Comparison of ENCODE assay signal across 22 cellular contexts in the genomic region with DNA sequence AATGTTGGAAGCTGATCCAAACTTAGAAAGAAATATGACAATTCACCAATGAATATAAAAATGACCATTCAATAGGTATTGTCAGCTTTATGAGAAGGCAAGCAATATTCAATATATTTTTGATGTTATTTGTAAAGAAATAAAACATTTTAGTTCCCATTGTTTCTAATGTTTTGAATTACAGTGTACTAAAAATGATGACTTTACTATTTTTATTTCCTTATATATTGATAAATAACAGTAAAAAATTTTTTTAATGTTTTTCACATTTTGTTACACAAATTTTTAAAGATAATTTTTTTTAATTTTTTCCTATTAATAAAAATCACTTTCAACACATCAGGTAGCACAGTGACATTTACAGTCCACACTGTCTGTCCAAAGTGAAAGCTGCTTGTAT.
DNase-seq lines count a peak whose midpoint lies in the region; ATAC-seq, FAIRE-seq and TF ChIP-seq lines count a peak whose summit lies in the region.
"Had no signal": no experiment of that assay in that cellular context is flagged by ENCODE, and none has a peak within 500 bp of the region (broad histone marks: within the 10 kb centered on the region; RNA-seq: fewer than 3 reads in every experiment).

No MANE protein-coding gene starts in this region.

- H3K9me3 Mint-ChIP-seq in CD4-positive, alpha-beta T cell: peaks cover 7% of the 10 kb centered on the region

- no peaks in the 10 kb centered on the region for H3K79me1 ChIP-seq in IMR-90 (ENCODE audit: low read depth in 1 of 2, low read length in 2 of 2)

- BruUV-seq in IMR-90 (replicated peaks; lab: Mats Ljungman, UMichigan) (no TSS peak), K562 (replicated peaks; lab: Mats Ljungman, UMichigan) (no TSS peak)

- H2BK120ac ChIP-seq in IMR-90 (ENCODE audit: low read depth, low read length): no peak overlapping the region

- H4K20me1 ChIP-seq in IMR-90 (ENCODE audit: insufficient read depth, low read length) (no peaks in the 10 kb centered on the region), K562 (replicated peaks; ENCODE audit: control insufficient read depth, insufficient read depth, low read length) (no peaks in the 10 kb centered on the region)
- H4K20me1 ChIP-seq: BLaER1 had no signal

- no peak overlapping the region for H2BK15ac ChIP-seq in IMR-90 (ENCODE audit: low read depth, low read length)

- H2AFZ ChIP-seq in IMR-90 (replicated peaks; ENCODE audit: low read length, poor library complexity) (no peak overlapping the region), K562 (ENCODE audit: low read depth, low read length) (no peak overlapping the region)
- H2AFZ ChIP-seq: GM23338 had no signal

- H3K4me2 ChIP-seq in IMR-90 (ENCODE audit: low read depth, low read length) (no peak overlapping the region), K562 (ENCODE audit: insufficient read depth, low read length) (no peak overlapping the region)
- H3K4me2 ChIP-seq: BLaER1, GM23338 had no signal

- H3K27me3 ChIP-seq in IMR-90 (ENCODE audit: control insufficient read depth, insufficient read depth, low read length) (no peaks in the 10 kb centered on the region), K562 (ENCODE audit: control insufficient read depth in 2 of 2, insufficient read depth in 2 of 2, low read length in 2 of 2) (no peaks in the 10 kb centered on the region), small intestine (ENCODE audit: control insufficient read depth in 2 of 2, insufficient read depth in 2 of 2, low read length in 2 of 2) (no peaks in the 10 kb centered on the region)
- H3K27me3 ChIP-seq in CD4-positive, alpha-beta T cell (ENCODE audit: control insufficient read depth, insufficient read depth, low read length): no peaks in the 10 kb centered on the region
- H3K27me3 ChIP-seq: BLaER1 had no signal

- CTCF ChIA-PET in IMR-90 (lab: Yijun Ruan, JAX): no interaction called here
- CTCF ChIA-PET in K562 (lab: Yijun Ruan, JAX; ENCODE audit: low intra/inter-chr PET ratio): no interaction called here
- CTCF ChIA-PET in CD4-positive, alpha-beta T cell (lab: Charles Lee): no interaction called here

- H4K91ac ChIP-seq in IMR-90 (ENCODE audit: insufficient read depth, low read depth, low read length): no peak overlapping the region

- H3K9me3 ChIP-seq in IMR-90 (ENCODE audit: control insufficient read depth, insufficient read depth, low read length) (peaks cover 6% of the 10 kb centered on the region), K562 (replicated peaks; ENCODE audit: control insufficient read depth, insufficient read depth, low read depth, low read length) (0 out of 2 replicates have a peak, but pooled peaks cover 1% of the 10 kb centered on the region), small intestine (ENCODE audit: control insufficient read depth, low read depth) (no peaks in the 10 kb centered on the region)
- peaks cover 12% of the 10 kb centered on the region for H3K9me3 ChIP-seq in CD4-positive, alpha-beta T cell (ENCODE audit: control insufficient read depth, low read length)

- no peak overlapping the region for H3K14ac ChIP-seq in IMR-90 (replicated peaks; ENCODE audit: low read depth, low read length)

- POLR2A ChIA-PET in IMR-90 (lab: Charles Lee; ENCODE audit: unreplicated experiment): no interaction called here
- POLR2A ChIA-PET in K562 (lab: Yijun Ruan, JAX): no interaction called here
- POLR2A ChIA-PET in CD4-positive, alpha-beta T cell (lab: Charles Lee): no interaction called here

- no peak overlapping the region for H2BK20ac ChIP-seq in IMR-90 (ENCODE audit: low read depth, low read length)

- TF ChIP-seq POLR2A in IMR-90 (IDR thresholded peaks at IDR 0.05; ENCODE audit: low read depth, low read length) (no peak), K562 (conservative IDR thresholded peaks at IDR 0.05) (no peak)

- no peak overlapping the region for H3K27ac ChIP-seq in IMR-90 (ENCODE audit: insufficient read depth, low read length)
- H3K27ac ChIP-seq in K562 (ENCODE audit: extremely low read depth, low read depth, low read length): no peak overlapping the region
- H3K27ac ChIP-seq in small intestine (ENCODE audit: low read depth in 1 of 2, low read length in 1 of 2): no peak overlapping the region
- H3K27ac ChIP-seq in CD4-positive, alpha-beta T cell (ENCODE audit: low read depth, low read length): no peak overlapping the region
- H3K27ac ChIP-seq: BLaER1, C4-2B had no signal

- H3K9me1 ChIP-seq in IMR-90 (ENCODE audit: insufficient read depth, low read length): no peaks in the 10 kb centered on the region
- H3K9me1 ChIP-seq in K562 (ENCODE audit: control insufficient read depth, insufficient read depth, low read length): no peaks in the 10 kb centered on the region

- H3K4me3 Mint-ChIP-seq in CD4-positive, alpha-beta T cell: no peak overlapping the region
- H3K4me3 Mint-ChIP-seq: B cell; CD4-positive, CD25-positive, alpha-beta regulatory T cell; CD8-positive, alpha-beta memory T cell; GM23338; H9; HFFc6 had no signal

- H3K36me3 ChIP-seq in IMR-90 (ENCODE audit: control insufficient read depth, insufficient read depth, low read length) (no peaks in the 10 kb centered on the region), K562 (ENCODE audit: control insufficient read depth, insufficient read depth, low read length) (no peaks in the 10 kb centered on the region), small intestine (ENCODE audit: control insufficient read depth in 2 of 2, insufficient read depth in 2 of 2, low read length in 2 of 2) (no peaks in the 10 kb centered on the region)
- H3K36me3 ChIP-seq: BLaER1 had no signal

- dilution Hi-C loops in IMR-90 (cut with HindIII; ENCODE audit: low sequenced_read_pairs, unreplicated experiment): no loop called here

- DNase-seq in IMR-90: no peak
- DNase-seq in K562 (ENCODE audit: extremely low read depth in 1 of 4, low spot score in 3 of 4): no peak
- DNase-seq in frontal cortex (ENCODE audit: low spot score in 2 of 2): no peak
- DNase-seq in small intestine: no peak
- no peak for DNase-seq in HCEC 1CT
- DNase-seq in CD4-positive, alpha-beta T cell: no peak
- DNase-seq: CD4-positive, CD25-positive, alpha-beta regulatory T cell; CD8-positive, alpha-beta memory T cell; DMS 273 treated with DMSO at 0.1 percent for 48 hours; DMS79; EL; GDM1; H9; HFFc6 had no signal

- no peak overlapping the region for H3K27ac Mint-ChIP-seq in CD4-positive, alpha-beta T cell
- H3K27ac Mint-ChIP-seq: B cell; CD4-positive, CD25-positive, alpha-beta regulatory T cell; CD8-positive, alpha-beta memory T cell; GM23338; H9; HFFc6 had no signal

- intact Hi-C loops in IMR-90 (cut with micrococcal nuclease): no loop called here
- intact Hi-C loops in K562 (cut with micrococcal nuclease): no loop called here
- intact Hi-C loops in CD4-positive, alpha-beta T cell (cut with DNase I, micrococcal nuclease): no loop called here

- H3K18ac ChIP-seq in IMR-90 (ENCODE audit: low read depth, low read length): no peak overlapping the region

- no peaks in the 10 kb centered on the region for H3K36me3 Mint-ChIP-seq in CD4-positive, alpha-beta T cell (ENCODE audit: low read depth)
- H3K36me3 Mint-ChIP-seq: CD4-positive, CD25-positive, alpha-beta regulatory T cell had no signal

- H3K23ac ChIP-seq in IMR-90 (ENCODE audit: low read depth, low read length): no peak overlapping the region

- no peaks in the 10 kb centered on the region for H3K4me1 Mint-ChIP-seq in CD4-positive, alpha-beta T cell (ENCODE audit: low read depth)
- H3K4me1 Mint-ChIP-seq: B cell; CD4-positive, CD25-positive, alpha-beta regulatory T cell; CD8-positive, alpha-beta memory T cell; GM23338; H9 had no signal

- no peaks in the 10 kb centered on the region for H3K27me3 Mint-ChIP-seq in CD4-positive, alpha-beta T cell
- H3K27me3 Mint-ChIP-seq: B cell; CD4-positive, CD25-positive, alpha-beta regulatory T cell; CD8-positive, alpha-beta memory T cell had no signal

- no peak overlapping the region for H2AK5ac ChIP-seq in IMR-90 (ENCODE audit: low read depth, low read length)

- H3K56ac ChIP-seq in IMR-90 (ENCODE audit: extremely low read depth, insufficient read depth, low read length): no peak overlapping the region

- no peak overlapping the region for H3K4ac ChIP-seq in IMR-90 (ENCODE audit: low read depth, low read length)

- TF ChIP-seq EP300 in K562 (IDR thresholded peaks at IDR 0.05; ENCODE audit: low read length): no peak

- in situ Hi-C loops in IMR-90 (cut with MboI; ENCODE audit: low sequenced_read_pairs): no loop called here
- in situ Hi-C loops in K562 (cut with MboI): no loop called here

- no peak overlapping the region for H4K5ac ChIP-seq in IMR-90 (ENCODE audit: low read depth, low read length)

- TF ChIP-seq RAD21 in IMR-90 (IDR thresholded peaks at IDR 0.05; ENCODE audit: low read length) (no peak), K562 (CRISPR knock-in tag; conservative IDR thresholded peaks at IDR 0.05 in 1 of 2, IDR thresholded peaks at IDR 0.05 in 1 of 2) (no peak)

- ATAC-seq in IMR-90 (ENCODE audit: low read depth) (no peak), K562 (no peak), GM19397 (IDR thresholded peaks at IDR 0.05; ENCODE audit: unreplicated experiment) (no peak)
- no peak for ATAC-seq in CD4-positive, alpha-beta T cell (ENCODE audit: poor library complexity)
- ATAC-seq: GM23338 had no signal

- H3K9ac ChIP-seq in IMR-90 (ENCODE audit: low read depth, low read length) (no peak overlapping the region), K562 (ENCODE audit: insufficient read depth in 1 of 2, low read depth in 2 of 2, low read length in 2 of 2) (no peak overlapping the region)
- H3K9ac ChIP-seq: BLaER1 had no signal

- H4K8ac ChIP-seq in IMR-90 (ENCODE audit: low read depth in 2 of 2, low read length in 2 of 2): no peak overlapping the region

- H3K4me1 ChIP-seq in IMR-90 (ENCODE audit: control insufficient read depth, insufficient read depth, low read length) (no peaks in the 10 kb centered on the region), K562 (replicated peaks in 1 of 2; ENCODE audit: control insufficient read depth in 2 of 2, insufficient read depth in 2 of 2, low read length in 2 of 2) (no peaks in the 10 kb centered on the region), small intestine (ENCODE audit: control insufficient read depth in 2 of 2, insufficient read depth in 1 of 2, low read depth in 1 of 2, low read length in 1 of 2) (no peaks in the 10 kb centered on the region)
- H3K4me1 ChIP-seq: BLaER1 had no signal

- TF ChIP-seq CTCF in IMR-90 (conservative IDR thresholded peaks at IDR 0.05; ENCODE audit: low read depth, low read length) (no peak), K562 (IDR thresholded peaks at IDR 0.05 in 2 of 3, conservative IDR thresholded peaks at IDR 0.05 in 1 of 3; ENCODE audit: insufficient read depth in 2 of 3, low read depth in 1 of 3, low read length in 3 of 3) (no peak)
- no peak for TF ChIP-seq CTCF in CD4-positive, alpha-beta T cell (IDR thresholded peaks at IDR 0.05)

- H2AK9ac ChIP-seq in IMR-90 (replicated peaks; ENCODE audit: low read depth, low read length, poor library complexity): no peak overlapping the region

- H3K4me3 ChIP-seq in IMR-90 (ENCODE audit: insufficient read depth, low read depth, low read length) (no peak overlapping the region), K562 (no peak overlapping the region), small intestine (ENCODE audit: low read depth in 1 of 2, low read length in 2 of 2) (no peak overlapping the region)
- H3K4me3 ChIP-seq: BLaER1, GM23338 had no signal

- H2BK5ac ChIP-seq in IMR-90 (ENCODE audit: low read depth, low read length, poor library complexity, severe bottlenecking): no peak overlapping the region

- no peaks in the 10 kb centered on the region for H3K79me2 ChIP-seq in K562 (ENCODE audit: control insufficient read depth, insufficient read depth, low read length)

- FAIRE-seq in K562 (lab: Jason Lieb, UNC) (no peak), frontal cortex (lab: Jason Lieb, UNC) (peak; percentile 88), small intestine (lab: Jason Lieb, UNC) (peak; percentile 5)
- FAIRE-seq: D721Med, GM12891, GM18507 had no signal
